Comparison of ENCODE assay signal across 8 cellular contexts in genomic region chr6:2970034-2970685, GRCh38. TPM values are rescaled to one million over a fixed set of nuclear protein-coding genes. Genes with fewer than 3 reads are reported as not detected.
DNase-seq lines count a peak whose midpoint lies in the region; ATAC-seq, FAIRE-seq and TF ChIP-seq lines count a peak whose summit lies in the region.

No MANE protein-coding gene starts in this region.

- peak overlapping the region; percentile 71 to 74 for H3K4me3 ChIP-seq in kidney (ENCODE audit: low read length in 2 of 2)

- no peaks in the 10 kb centered on the region for H3K36me3 Mint-ChIP-seq in activated naive CD8-positive, alpha-beta T cell treated with anti-CD3 and anti-CD28 coated beads, Interleukin-2, amount 50 U/mL, for 24 hours (ENCODE audit: low read depth)

- peak overlapping the region; percentile 81 for H3K4me3 Mint-ChIP-seq in activated naive CD8-positive, alpha-beta T cell treated with anti-CD3 and anti-CD28 coated beads, Interleukin-2, amount 50 U/mL, for 24 hours
- H3K4me3 Mint-ChIP-seq in stimulated activated naive CD8-positive, alpha-beta T cell treated with anti-CD3 and anti-CD28 coated beads, Interleukin-15, amount 100 ng/mL, for 72 hours: peak overlapping the region; percentile 88 to 93

- no peaks in the 10 kb centered on the region for H3K9me3 Mint-ChIP-seq in activated naive CD8-positive, alpha-beta T cell treated with anti-CD3 and anti-CD28 coated beads, Interleukin-2, amount 50 U/mL, for 24 hours
- no peaks in the 10 kb centered on the region for H3K9me3 Mint-ChIP-seq in stimulated activated naive CD8-positive, alpha-beta T cell treated with anti-CD3 and anti-CD28 coated beads, Interleukin-15, amount 100 ng/mL, for 72 hours

- intact Hi-C loops in kidney (cut with DNase I): no loop called here

- peaks cover 0 to 4% of the 10 kb centered on the region in 2 donors for H3K4me1 ChIP-seq in kidney (ENCODE audit: control insufficient read depth in 1 of 2, insufficient read depth in 1 of 2, low read depth in 1 of 2, low read length in 2 of 2)

- no peaks in the 10 kb centered on the region for H3K9me3 ChIP-seq in kidney (ENCODE audit: control insufficient read depth in 1 of 2, low read length in 2 of 2)

- no peak for TF ChIP-seq CTCF in kidney (IDR thresholded peaks at IDR 0.05; ENCODE audit: borderline replicate concordance, extremely low read depth, insufficient read depth)

- no peaks in the 10 kb centered on the region for H3K36me3 ChIP-seq in kidney (ENCODE audit: control insufficient read depth in 1 of 2, insufficient read depth in 2 of 2, low read length in 2 of 2)

- H3K4me1 Mint-ChIP-seq in activated naive CD8-positive, alpha-beta T cell treated with anti-CD3 and anti-CD28 coated beads, Interleukin-2, amount 50 U/mL, for 24 hours: peaks cover 52% of the 10 kb centered on the region
- H3K4me1 Mint-ChIP-seq in stimulated activated naive CD8-positive, alpha-beta T cell treated with anti-CD3 and anti-CD28 coated beads, Interleukin-15, amount 100 ng/mL, for 72 hours: peaks cover 40% of the 10 kb centered on the region

- H3K9ac ChIP-seq in kidney (ENCODE audit: low read length in 2 of 2): peak overlapping the region; percentile 65 to 67

- peaks cover 10% of the 10 kb centered on the region for H3K27me3 Mint-ChIP-seq in activated naive CD8-positive, alpha-beta T cell treated with anti-CD3 and anti-CD28 coated beads, Interleukin-2, amount 50 U/mL, for 24 hours
- peaks cover 8% of the 10 kb centered on the region for H3K27me3 Mint-ChIP-seq in stimulated activated naive CD8-positive, alpha-beta T cell treated with anti-CD3 and anti-CD28 coated beads, Interleukin-15, amount 100 ng/mL, for 72 hours

- peak overlapping the region; percentile 95 to 96 for H3K27ac ChIP-seq in kidney (ENCODE audit: low read depth in 2 of 2, low read length in 2 of 2)

- peak overlapping the region; percentile 82 for H3K27ac Mint-ChIP-seq in activated naive CD8-positive, alpha-beta T cell treated with anti-CD3 and anti-CD28 coated beads, Interleukin-2, amount 50 U/mL, for 24 hours
- H3K27ac Mint-ChIP-seq in stimulated activated naive CD8-positive, alpha-beta T cell treated with anti-CD3 and anti-CD28 coated beads, Interleukin-15, amount 100 ng/mL, for 72 hours: peak overlapping the region in 1 of 2 donors; percentile 94

- no peak for ATAC-seq in activated naive CD8-positive, alpha-beta T cell treated with anti-CD3 and anti-CD28 coated beads, Interleukin-2, amount 50 U/mL, for 24 hours
- ATAC-seq in stimulated activated naive CD8-positive, alpha-beta T cell treated with anti-CD3 and anti-CD28 coated beads, Interleukin-15, amount 100 ng/mL, for 72 hours: no peak

- FAIRE-seq in kidney (lab: Jason Lieb, UNC): no peak

- DNase-seq in DMS 273 (lab: John Stamatoyannopoulos, UW; ENCODE audit: unreplicated experiment) (peak; percentile 27), DMS 273 treated with DMSO at 0.1 percent for 48 hours (lab: John Stamatoyannopoulos, UW) (no peak), kidney (no peak), islet precursor cell (no peak), NCI-H446 (lab: John Stamatoyannopoulos, UW) (no peak)
- DNase-seq in activated naive CD8-positive, alpha-beta T cell treated with anti-CD3 and anti-CD28 coated beads, Interleukin-2, amount 50 U/mL, for 24 hours: no peak
- no peak for DNase-seq in stimulated activated naive CD8-positive, alpha-beta T cell treated with anti-CD3 and anti-CD28 coated beads, Interleukin-15, amount 100 ng/mL, for 72 hours
- no peak for DNase-seq in stimulated activated CD4-positive, alpha-beta T cell treated with anti-CD3 and anti-CD28 coated beads, Interleukin-12 subunit alpha, Interleukin-12 subunit beta, amount 100 ng/mL, for 4 hours

RNA-seq across cellular contexts. Expression of gene SERPINB6, which starts 1.2 kb away (rescaled TPM):
- total RNA-seq in kidney: 136 TPM
- polyA plus RNA-seq in kidney (ENCODE audit: insufficient read depth, low read depth, low replicate concordance): 212 TPM

RNA-seq across cellular contexts. Expression of gene NQO2, which starts 29.5 kb away (rescaled TPM):
- total RNA-seq in kidney: 37.0 TPM
- polyA plus RNA-seq in kidney (ENCODE audit: insufficient read depth, low read depth, low replicate concordance): 291 TPM
